8 cellular contexts compared by ENCODE assay signal in genomic region chr2:177264209-177264538, GRCh38. TPM values are rescaled to one million over a fixed set of nuclear protein-coding genes. Genes with fewer than 3 reads are reported as not detected.
A peak's percentile ranks its signal among the peaks of the same experiment; 100 is the strongest.
DNase-seq lines count a peak whose midpoint lies in the region; ATAC-seq and TF ChIP-seq lines count a peak whose summit lies in the region.

No MANE protein-coding gene starts in this region.

- intact Hi-C loops in Right ventricle myocardium inferior (cut with DNase I) (loop anchor here (1.0 to 10.0 kb wide), 6 partner anchors 18 to 491 kb away; partner anchors contain the start of gene AGPS), cardiac septum (cut with DNase I) (loop anchor here (1.0 to 2.0 kb wide), 2 partner anchors 31 to 52 kb away; partner anchors contain the start of gene HNRNPA3), left ventricle myocardium inferior (cut with micrococcal nuclease) (loop anchor here (5.0 to 10.0 kb wide), 2 partner anchors 47 to 99 kb away; no protein-coding TSS in a partner anchor), sigmoid colon (cut with DNase I) (loop anchor here (2.0 to 5.0 kb wide), 2 partner anchors 31 to 153 kb away; no protein-coding TSS in a partner anchor)

- peak overlapping the region; percentile 99 for H3K27ac Mint-ChIP-seq in activated CD4-positive, alpha-beta memory T cell treated with anti-CD3 and anti-CD28 coated beads, Interleukin-2, amount 10 ng/mL, durations not matched to agents 7 days and 5 days

- peak overlapping the region; percentile 93 for H3K4me3 Mint-ChIP-seq in activated CD4-positive, alpha-beta memory T cell treated with anti-CD3 and anti-CD28 coated beads, Interleukin-2, amount 10 ng/mL, durations not matched to agents 7 days and 5 days

- H3K4me1 ChIP-seq in left ventricle myocardium inferior, result peaks cover 71% of the 10 kb centered on the region
- peaks cover 0 to 43% (median 40%) of the 10 kb centered on the region in 4 donors for H3K4me1 ChIP-seq in sigmoid colon

- no peak for TF ChIP-seq EP300 in sigmoid colon (IDR thresholded peaks at IDR 0.05)

- H3K27me3 ChIP-seq in left ventricle myocardium inferior (ENCODE audit: low read depth) (no peaks in the 10 kb centered on the region), sigmoid colon (no peaks in the 10 kb centered on the region)

- H3K4me1 Mint-ChIP-seq in activated CD4-positive, alpha-beta memory T cell treated with anti-CD3 and anti-CD28 coated beads, Interleukin-2, amount 10 ng/mL, durations not matched to agents 7 days and 5 days, result peaks cover 46% of the 10 kb centered on the region

- H3K9me3 ChIP-seq in left ventricle myocardium inferior (replicated peaks), result no peaks in the 10 kb centered on the region
- no peaks in the 10 kb centered on the region for H3K9me3 ChIP-seq in sigmoid colon

- H3K9me3 Mint-ChIP-seq in activated CD4-positive, alpha-beta memory T cell treated with anti-CD3 and anti-CD28 coated beads, Interleukin-2, amount 10 ng/mL, durations not matched to agents 7 days and 5 days, result no peaks in the 10 kb centered on the region

- H3K36me3 ChIP-seq in left ventricle myocardium inferior (no peaks in the 10 kb centered on the region), sigmoid colon (no peaks in the 10 kb centered on the region)

- TF ChIP-seq CTCF in left ventricle myocardium inferior (IDR thresholded peaks at IDR 0.05; ENCODE audit: borderline replicate concordance) (no peak), sigmoid colon (IDR thresholded peaks at IDR 0.05) (no peak)

- WGBS in sigmoid colon, 2 donors, result 0% methylated on average over 39 of the region's 39 CpGs

- peaks cover 38% of the 10 kb centered on the region for H3K36me3 Mint-ChIP-seq in activated CD4-positive, alpha-beta memory T cell treated with anti-CD3 and anti-CD28 coated beads, Interleukin-2, amount 10 ng/mL, durations not matched to agents 7 days and 5 days (ENCODE audit: low read depth)

- POLR2A ChIA-PET in activated CD4-positive, alpha-beta memory T cell treated with anti-CD3 and anti-CD28 coated beads, Interleukin-2, amount 10 ng/mL, durations not matched to agents 7 days and 5 days (lab: Charles Lee), result interaction anchor here (0.6 to 8.8 kb wide), 38 partner anchors 9 to 1262 kb away, joined by 3 to 255 read pairs (median 8); partner anchors contain the start of genes AGPS, HNRNPA3 and LNPK

- ATAC-seq in Right ventricle myocardium inferior (peak; percentile 23), HG02981 (IDR thresholded peaks at IDR 0.05; ENCODE audit: unreplicated experiment) (peak; percentile 13)

- H3K27me3 Mint-ChIP-seq in activated CD4-positive, alpha-beta memory T cell treated with anti-CD3 and anti-CD28 coated beads, Interleukin-2, amount 10 ng/mL, durations not matched to agents 7 days and 5 days, result peaks cover 3% of the 10 kb centered on the region

- CTCF ChIA-PET in activated CD4-positive, alpha-beta memory T cell treated with anti-CD3 and anti-CD28 coated beads, Interleukin-2, amount 10 ng/mL, durations not matched to agents 7 days and 5 days (lab: Charles Lee), result interaction anchor here (0.6 to 5.9 kb wide), 30 partner anchors 8 to 610 kb away, joined by 3 to 125 read pairs (median 5); partner anchors contain the start of genes AGPS and HNRNPA3

- H3K27ac ChIP-seq in left ventricle myocardium inferior (replicated peaks) (peak overlapping the region; percentile 100), sigmoid colon (peak overlapping the region; percentile 90 to 100 (median 100))

- H3K4me3 ChIP-seq in left ventricle myocardium inferior (peak overlapping the region; percentile 90), sigmoid colon (peak overlapping the region; percentile 86 to 99 (median 99))

- no peak for DNase-seq in Right ventricle myocardium inferior (ENCODE audit: missing footprints)
- no peak for DNase-seq in cardiac septum (ENCODE audit: low spot score)
- no peak for DNase-seq in activated CD4-positive, alpha-beta memory T cell treated with anti-CD3 and anti-CD28 coated beads, Interleukin-2, amount 10 ng/mL, durations not matched to agents 7 days and 5 days
- no peak for DNase-seq in left ventricle myocardium inferior
- peak; percentile 79 for DNase-seq in sigmoid colon
- no peak for DNase-seq in HPDE6-E6E7 (ENCODE audit: extremely low spot score)
- no peak for DNase-seq in NCI-H526 treated with DMSO at 0.1 percent for 48 hours (lab: John Stamatoyannopoulos, UW)

- TF ChIP-seq POLR2A in sigmoid colon (IDR thresholded peaks at IDR 0.05), result no peak

RNA-seq across cellular contexts. Expression of gene NFE2L2, which starts 0.4 kb away (rescaled TPM):
- 53.4 TPM for total RNA-seq in Right ventricle myocardium inferior
- 66.5 TPM for total RNA-seq in cardiac septum
- 10 to 100 TPM; 63.2 to 63.4 TPM for total RNA-seq in activated CD4-positive, alpha-beta memory T cell treated with anti-CD3 and anti-CD28 coated beads, Interleukin-2, amount 10 ng/mL, durations not matched to agents 7 days and 5 days
- 50.7 TPM for total RNA-seq in left ventricle myocardium inferior
- 100 to 1,000 TPM in 2 of 4 donors, 10 to 100 TPM in 2; 88.1 to 103 (median 98.1) TPM for total RNA-seq in sigmoid colon
- polyA plus RNA-seq in sigmoid colon, result 10 to 100 TPM; 46.7 to 88.3 (median 69.7) TPM

RNA-seq across cellular contexts. Expression of gene HNRNPA3, which starts 51.6 kb away (rescaled TPM):
- total RNA-seq in Right ventricle myocardium inferior (66.6 TPM), cardiac septum (95.7 TPM), left ventricle myocardium inferior (73.2 TPM), sigmoid colon (10 to 100 TPM; 69.2 to 82.1 (median 74.5) TPM)
- total RNA-seq in activated CD4-positive, alpha-beta memory T cell treated with anti-CD3 and anti-CD28 coated beads, Interleukin-2, amount 10 ng/mL, durations not matched to agents 7 days and 5 days, result 100 to 1,000 TPM; 309 to 312 TPM
- polyA plus RNA-seq in sigmoid colon, result 100 to 1,000 TPM; 130 to 261 (median 131) TPM
